In the genomic region with DNA sequence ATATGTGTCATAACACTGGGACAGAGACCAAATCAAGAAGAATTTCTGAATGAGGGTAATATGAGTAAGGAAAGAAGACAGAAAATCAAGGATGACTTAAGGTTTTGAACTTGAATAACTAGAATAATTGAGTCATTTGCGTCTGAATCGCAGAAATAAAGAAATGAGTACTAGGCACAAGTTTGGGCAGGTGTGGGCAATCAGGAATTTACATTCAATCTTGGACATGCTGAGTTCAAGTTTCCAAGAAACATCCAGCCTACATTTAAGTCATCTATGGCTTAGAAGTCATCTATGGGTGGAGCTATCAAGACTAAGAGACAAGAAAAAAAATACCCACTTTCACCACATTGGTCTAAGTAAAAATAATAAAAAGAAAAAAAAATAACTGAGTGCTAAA, we compare ENCODE assay signal across 21 cellular contexts. TPM values are rescaled to one million over a fixed set of nuclear protein-coding genes. Genes with fewer than 3 reads are reported as not detected.
A peak's percentile ranks its signal among the peaks of the same experiment; 100 is the strongest.
DNase-seq lines count a peak whose midpoint lies in the region; ATAC-seq, FAIRE-seq and TF ChIP-seq lines count a peak whose summit lies in the region.
"Had no signal": no experiment of that assay in that cellular context is flagged by ENCODE, and none has a peak within 500 bp of the region (broad histone marks: within the 10 kb centered on the region; RNA-seq: fewer than 3 reads in every experiment).

No MANE protein-coding gene starts in this region.

- H3K79me2 ChIP-seq in astrocyte (ENCODE audit: insufficient read depth, low read length), result no peaks in the 10 kb centered on the region

- TF ChIP-seq CTCF in astrocyte (IDR thresholded peaks at IDR 0.05; ENCODE audit: insufficient read depth, low read depth, low read length), result no peak
- no peak for TF ChIP-seq CTCF in testis (IDR thresholded peaks at IDR 0.05)

- peaks cover 2% of the 10 kb centered on the region for H3K4me1 Mint-ChIP-seq in astrocyte (ENCODE audit: low read depth, unreplicated experiment)
- H3K4me1 Mint-ChIP-seq: GM23338, IgD-negative memory B cell had no signal

- no peaks in the 10 kb centered on the region for H3K4me1 ChIP-seq in astrocyte (ENCODE audit: insufficient read depth, low read length)
- H3K4me1 ChIP-seq in testis, result no peaks in the 10 kb centered on the region
- H3K4me1 ChIP-seq: Caco-2 had no signal

- intact Hi-C loops in testis (cut with DNase I; ENCODE audit: low total_unique reads), result no loop called here

- no peaks in the 10 kb centered on the region for H3K9me3 Mint-ChIP-seq in astrocyte (ENCODE audit: unreplicated experiment)
- H3K9me3 Mint-ChIP-seq: CD4-positive, alpha-beta T cell; GM23338; HFFc6 had no signal

- H3K4me3 ChIP-seq in astrocyte (ENCODE audit: insufficient read depth, low read depth, low read length) (no peak overlapping the region), testis (no peak overlapping the region)
- H3K4me3 ChIP-seq: GM23338 had no signal

- DNase-seq in HPDE6-E6E7 (ENCODE audit: extremely low spot score) (peak; percentile 28), astrocyte (ENCODE audit: low read depth) (no peak), epithelial cell of prostate (ENCODE audit: low read depth, low spot score) (peak; percentile 65), testis (no peak), foreskin melanocyte (no peak)
- DNase-seq: AML-193; Caco-2; CD4-positive, alpha-beta T cell; H7; HFFc6 had no signal

- no peak for TF ChIP-seq POLR2A in testis (IDR thresholded peaks at IDR 0.05)

- no peak for ATAC-seq in HG03378 (IDR thresholded peaks at IDR 0.05; ENCODE audit: unreplicated experiment)
- no peak for ATAC-seq in GM19395 (IDR thresholded peaks at IDR 0.05; ENCODE audit: unreplicated experiment)
- ATAC-seq: GM23338, HCT116, HepG2 had no signal

- H3K4me2 ChIP-seq in astrocyte (ENCODE audit: low read length), result no peak overlapping the region
- H3K4me2 ChIP-seq: GM23338 had no signal

- no peaks in the 10 kb centered on the region for H4K20me1 ChIP-seq in astrocyte (ENCODE audit: insufficient read depth, low read length)

- no peak overlapping the region for H3K9ac ChIP-seq in astrocyte (ENCODE audit: low read length)

- no peaks in the 10 kb centered on the region for H3K27me3 Mint-ChIP-seq in astrocyte (ENCODE audit: low read depth, unreplicated experiment)
- H3K27me3 Mint-ChIP-seq: CD4-positive, alpha-beta T cell; IgD-negative memory B cell had no signal

- no peaks in the 10 kb centered on the region for H3K36me3 Mint-ChIP-seq in astrocyte (ENCODE audit: low read depth, unreplicated experiment)
- H3K36me3 Mint-ChIP-seq: IgD-negative memory B cell had no signal

- no peaks in the 10 kb centered on the region for H3K9me3 ChIP-seq in astrocyte (ENCODE audit: insufficient read depth, low read depth, low read length)
- no peaks in the 10 kb centered on the region for H3K9me3 ChIP-seq in testis
- H3K9me3 ChIP-seq: Caco-2 had no signal

- H3K27ac Mint-ChIP-seq in astrocyte (ENCODE audit: unreplicated experiment), result no peak overlapping the region
- H3K27ac Mint-ChIP-seq: CD4-positive, alpha-beta T cell; GM23338; HFFc6; IgD-negative memory B cell had no signal

- 87% methylated on average over 2 of the region's 2 CpGs for WGBS in testis, 2 donors

- H3K27me3 ChIP-seq in astrocyte (ENCODE audit: insufficient read depth, low read length) (no peaks in the 10 kb centered on the region), testis (no peaks in the 10 kb centered on the region)

- no peak overlapping the region for H2AFZ ChIP-seq in astrocyte (ENCODE audit: low read depth, low read length)
- H2AFZ ChIP-seq: GM23338 had no signal

- FAIRE-seq in astrocyte (lab: Jason Lieb, UNC), result peak; percentile 63
- FAIRE-seq: A204.1, G401.6, GM12891, GM18507, HepG2 had no signal

- no peak overlapping the region for H3K4me3 Mint-ChIP-seq in astrocyte (ENCODE audit: unreplicated experiment)
- H3K4me3 Mint-ChIP-seq: CD4-positive, alpha-beta T cell; GM23338; HFFc6; IgD-negative memory B cell had no signal

- no peak overlapping the region for H3K27ac ChIP-seq in astrocyte (ENCODE audit: low read depth, low read length)
- peak overlapping the region; percentile 53 for H3K27ac ChIP-seq in epithelial cell of prostate
- no peak overlapping the region for H3K27ac ChIP-seq in testis
- H3K27ac ChIP-seq: C4-2B had no signal

- H3K36me3 ChIP-seq in astrocyte (ENCODE audit: insufficient read depth, low read length) (no peaks in the 10 kb centered on the region), testis (ENCODE audit: low read depth, missing control alignments) (no peaks in the 10 kb centered on the region)

RNA-seq across cellular contexts. Expression of a gene that starts 30.4 kb away (rescaled TPM):
- total RNA-seq in astrocyte, result 19.0 and 20.1 TPM in 2 replicates
- 10 to 100 TPM; 25.0 to 26.8 TPM for total RNA-seq in testis
- polyA plus RNA-seq in testis (ENCODE audit: insufficient read depth, low read depth, low replicate concordance), result 13.1 TPM

Comparison
In these comparisons a context has a peak if more than half of its experiments do, and no peak if none do; other contexts are left out.
1. DNase-seq: peak in HPDE6-E6E7 (single experiment) and epithelial cell of prostate (single experiment); none in astrocyte (single experiment), testis (single experiment) and foreskin melanocyte (single experiment).